In genomic region chr9:91919621-91920020, GRCh38 we compare ENCODE assay signal across 28 cellular contexts. TPM values are rescaled to one million over a fixed set of nuclear protein-coding genes. Genes with fewer than 3 reads are reported as not detected.
"Had no signal": no experiment of that assay in that cellular context is flagged by ENCODE, and none has a peak within 500 bp of the region (broad histone marks: within the 10 kb centered on the region; RNA-seq: fewer than 3 reads in every experiment).

No MANE protein-coding gene starts in this region.

- H3K4me3 Mint-ChIP-seq: activated CD4-positive, alpha-beta memory T cell treated with anti-CD3 and anti-CD28 coated beads for 36 hours; activated CD4-positive, alpha-beta T cell treated with anti-CD3 and anti-CD28 coated beads for 36 hours; activated CD4-positive, alpha-beta T cell treated with anti-CD3 and anti-CD28 coated beads, Interleukin-2, amount 10 ng/mL, durations not matched to agents 24 days and 14 days; activated CD8-positive, alpha-beta memory T cell treated with anti-CD3 and anti-CD28 coated beads, Interleukin-2, amount 10 ng/mL, durations not matched to agents 7 days and 5 days; activated CD8-positive, alpha-beta T cell treated with anti-CD3 and anti-CD28 coated beads, Interleukin-2, amount 10 ng/mL, durations not matched to agents 7 days and 5 days; activated naive CD4-positive, alpha-beta T cell treated with anti-CD3 and anti-CD28 coated beads for 36 hours; activated naive CD4-positive, alpha-beta T cell treated with anti-CD3 and anti-CD28 coated beads, Interleukin-2, amount 50 U/mL, for 24 hours; activated naive CD8-positive, alpha-beta T cell treated with anti-CD3 and anti-CD28 coated beads for 36 hours; activated naive CD8-positive, alpha-beta T cell treated with anti-CD3 and anti-CD28 coated beads, Interleukin-2, amount 50 U/mL, for 24 hours; activated T-helper 1 cell treated with anti-CD3 and anti-CD28 coated beads, Interleukin-12 subunit alpha, Interleukin-12 subunit beta, Interleukin-2, Interleukin-4 antibody, amounts not matched to agents 30 ng/mL and 10 ng/mL and 1 ng/mL, durations not matched to agents 14 hours and 24 hours and 36 hours had no signal

- ATAC-seq: activated CD4-positive, alpha-beta T cell treated with anti-CD3 and anti-CD28 coated beads for 36 hours; activated CD8-positive, alpha-beta memory T cell treated with anti-CD3 and anti-CD28 coated beads, Interleukin-2, amount 10 ng/mL, durations not matched to agents 7 days and 5 days; activated CD8-positive, alpha-beta T cell treated with anti-CD3 and anti-CD28 coated beads, Interleukin-2, amount 10 ng/mL, durations not matched to agents 7 days and 5 days; activated naive CD8-positive, alpha-beta T cell treated with anti-CD3 and anti-CD28 coated beads, Interleukin-2, amount 50 U/mL, for 24 hours; body of pancreas; esophagus mucosa had no signal

- H3K27ac Mint-ChIP-seq: activated CD4-positive, alpha-beta memory T cell treated with anti-CD3 and anti-CD28 coated beads for 36 hours; activated CD4-positive, alpha-beta T cell treated with anti-CD3 and anti-CD28 coated beads for 36 hours; activated CD4-positive, alpha-beta T cell treated with anti-CD3 and anti-CD28 coated beads, Interleukin-2, amount 10 ng/mL, durations not matched to agents 24 days and 14 days; activated CD8-positive, alpha-beta memory T cell treated with anti-CD3 and anti-CD28 coated beads, Interleukin-2, amount 10 ng/mL, durations not matched to agents 7 days and 5 days; activated CD8-positive, alpha-beta T cell treated with anti-CD3 and anti-CD28 coated beads, Interleukin-2, amount 10 ng/mL, durations not matched to agents 7 days and 5 days; activated naive CD4-positive, alpha-beta T cell treated with anti-CD3 and anti-CD28 coated beads for 36 hours; activated naive CD4-positive, alpha-beta T cell treated with anti-CD3 and anti-CD28 coated beads, Interleukin-2, amount 50 U/mL, for 24 hours; activated naive CD8-positive, alpha-beta T cell treated with anti-CD3 and anti-CD28 coated beads for 36 hours; activated naive CD8-positive, alpha-beta T cell treated with anti-CD3 and anti-CD28 coated beads, Interleukin-2, amount 50 U/mL, for 24 hours; activated T-helper 1 cell treated with anti-CD3 and anti-CD28 coated beads, Interleukin-12 subunit alpha, Interleukin-12 subunit beta, Interleukin-2, Interleukin-4 antibody, amounts not matched to agents 30 ng/mL and 10 ng/mL and 1 ng/mL, durations not matched to agents 14 hours and 24 hours and 36 hours; activated T-helper 2 cell treated with anti-CD3 and anti-CD28 coated beads, Interferon-gamma antibody, Interleukin-2, Interleukin-4, amounts not matched to agents 10 μg/mL and 5 μg/mL and 100 μg/mL, durations not matched to agents 14 hours and 24 hours and 36 hours had no signal

- H3K4me1 Mint-ChIP-seq: activated CD4-positive, alpha-beta T cell treated with anti-CD3 and anti-CD28 coated beads for 36 hours; activated CD4-positive, alpha-beta T cell treated with anti-CD3 and anti-CD28 coated beads, Interleukin-2, amount 10 ng/mL, durations not matched to agents 24 days and 14 days; activated CD8-positive, alpha-beta memory T cell treated with anti-CD3 and anti-CD28 coated beads, Interleukin-2, amount 10 ng/mL, durations not matched to agents 7 days and 5 days; activated naive CD4-positive, alpha-beta T cell treated with anti-CD3 and anti-CD28 coated beads, Interleukin-2, amount 50 U/mL, for 24 hours; activated naive CD8-positive, alpha-beta T cell treated with anti-CD3 and anti-CD28 coated beads for 36 hours; activated naive CD8-positive, alpha-beta T cell treated with anti-CD3 and anti-CD28 coated beads, Interleukin-2, amount 50 U/mL, for 24 hours had no signal

- H3K36me3 Mint-ChIP-seq: activated CD4-positive, alpha-beta memory T cell treated with anti-CD3 and anti-CD28 coated beads for 36 hours; activated CD8-positive, alpha-beta memory T cell treated with anti-CD3 and anti-CD28 coated beads, Interleukin-2, amount 10 ng/mL, durations not matched to agents 7 days and 5 days; activated naive CD4-positive, alpha-beta T cell treated with anti-CD3 and anti-CD28 coated beads, Interleukin-2, amount 50 U/mL, for 24 hours; activated naive CD8-positive, alpha-beta T cell treated with anti-CD3 and anti-CD28 coated beads for 36 hours had no signal

- H3K9me3 Mint-ChIP-seq: activated CD4-positive, alpha-beta memory T cell treated with anti-CD3 and anti-CD28 coated beads for 36 hours; activated CD4-positive, alpha-beta T cell treated with anti-CD3 and anti-CD28 coated beads, Interleukin-2, amount 10 ng/mL, durations not matched to agents 24 days and 14 days; activated naive CD4-positive, alpha-beta T cell treated with anti-CD3 and anti-CD28 coated beads for 36 hours; activated naive CD4-positive, alpha-beta T cell treated with anti-CD3 and anti-CD28 coated beads, Interleukin-2, amount 50 U/mL, for 24 hours; activated naive CD8-positive, alpha-beta T cell treated with anti-CD3 and anti-CD28 coated beads for 36 hours; activated naive CD8-positive, alpha-beta T cell treated with anti-CD3 and anti-CD28 coated beads, Interleukin-2, amount 50 U/mL, for 24 hours; activated T-helper 1 cell treated with anti-CD3 and anti-CD28 coated beads, Interleukin-12 subunit alpha, Interleukin-12 subunit beta, Interleukin-2, Interleukin-4 antibody, amounts not matched to agents 30 ng/mL and 10 ng/mL and 1 ng/mL, durations not matched to agents 14 hours and 24 hours and 36 hours; activated T-helper 2 cell treated with anti-CD3 and anti-CD28 coated beads, Interferon-gamma antibody, Interleukin-2, Interleukin-4, amounts not matched to agents 10 μg/mL and 5 μg/mL and 100 μg/mL, durations not matched to agents 14 hours and 24 hours and 36 hours had no signal

- DNase-seq: activated CD4-positive, alpha-beta memory T cell treated with anti-CD3 and anti-CD28 coated beads for 36 hours; activated CD4-positive, alpha-beta T cell treated with anti-CD3 and anti-CD28 coated beads for 36 hours; activated CD4-positive, alpha-beta T cell treated with anti-CD3 and anti-CD28 coated beads, Interleukin-2, amount 10 ng/mL, durations not matched to agents 24 days and 14 days; activated CD4-positive, CD25-positive, alpha-beta regulatory T cell; activated CD4-positive, CD25-positive, alpha-beta regulatory T cell treated with anti-CD3 and anti-CD28 coated beads, Interleukin-2, amount 50 U/mL, for 72 hours; activated CD8-positive, alpha-beta memory T cell treated with anti-CD3 and anti-CD28 coated beads, Interleukin-2, amount 10 ng/mL, durations not matched to agents 7 days and 5 days; activated CD8-positive, alpha-beta memory T cell treated with anti-CD3 and anti-CD28 coated beads, Interleukin-2, amount 50 U/mL, for 4 hours; activated CD8-positive, alpha-beta T cell treated with anti-CD3 and anti-CD28 coated beads, Interleukin-2, amount 10 ng/mL, durations not matched to agents 7 days and 5 days; activated effector memory CD4-positive, alpha-beta T cell treated with anti-CD3 and anti-CD28 coated beads, Interleukin-2, amount 50 U/mL, for 16 hours; activated naive CD4-positive, alpha-beta T cell treated with anti-CD3 and anti-CD28 coated beads for 36 hours; activated naive CD8-positive, alpha-beta T cell treated with anti-CD3 and anti-CD28 coated beads for 36 hours; activated naive CD8-positive, alpha-beta T cell treated with anti-CD3 and anti-CD28 coated beads, Interleukin-2, amount 50 U/mL, for 24 hours; activated T-cell treated with anti-CD3 and anti-CD28 coated beads, Interleukin-2, amount 50 U/mL, for 1 hour; activated T-cell treated with anti-CD3 and anti-CD28 coated beads, Interleukin-2, amount 50 U/mL, for 48 hours; amygdala; aorta; body of pancreas; caudate nucleus; cortex of kidney; dermis blood vessel endothelial cell; effector CD8-positive, alpha-beta T cell; foreskin fibroblast; T-helper 2 cell had no signal

RNA-seq across cellular contexts. Expression of gene ROR2, which starts 30.4 kb away (rescaled TPM):
- total RNA-seq: activated CD4-positive, alpha-beta T cell treated with anti-CD3 and anti-CD28 coated beads for 36 hours; activated CD8-positive, alpha-beta memory T cell treated with anti-CD3 and anti-CD28 coated beads for 36 hours; activated naive CD4-positive, alpha-beta T cell treated with anti-CD3 and anti-CD28 coated beads for 36 hours; activated naive CD8-positive, alpha-beta T cell treated with anti-CD3 and anti-CD28 coated beads for 36 hours; activated T-helper 2 cell treated with anti-CD3 and anti-CD28 coated beads, Interferon-gamma antibody, Interleukin-2, Interleukin-4, amounts not matched to agents 10 μg/mL and 5 μg/mL and 100 μg/mL, durations not matched to agents 14 hours and 24 hours and 36 hours had no signal
